Comparison of ENCODE assay signal across 15 cellular contexts in genomic region chr3:72995337-72995736, GRCh38. TPM values are rescaled to one million over a fixed set of nuclear protein-coding genes. Genes with fewer than 3 reads are reported as not detected.
A peak's percentile ranks its signal among the peaks of the same experiment; 100 is the strongest.
DNase-seq lines count a peak whose midpoint lies in the region; ATAC-seq, FAIRE-seq and TF ChIP-seq lines count a peak whose summit lies in the region.
"Had no signal": no experiment of that assay in that cellular context is flagged by ENCODE, and none has a peak within 500 bp of the region (broad histone marks: within the 10 kb centered on the region; RNA-seq: fewer than 3 reads in every experiment).

No MANE protein-coding gene starts in this region.

- H3K56ac ChIP-seq in H1 (replicated peaks; ENCODE audit: insufficient read length, low read depth, low read length), result no peak overlapping the region

- no peak overlapping the region for H3K23ac ChIP-seq in H1 (ENCODE audit: insufficient read length)

- TF ChIP-seq POLR2A in H1 (IDR thresholded peaks at IDR 0.05; ENCODE audit: control extremely low read depth in 1 of 2, low read depth in 2 of 2, low read length in 2 of 2), result no peak

- no peak for DNase-seq in CD8-positive, alpha-beta T cell
- DNase-seq in HFFc6 (no peak), H1 (ENCODE audit: low read depth in 1 of 2, low spot score in 2 of 2) (no peak), nephron progenitor cell (no peak), smooth muscle cell (lab: John Stamatoyannopoulos, UW; ENCODE audit: unreplicated experiment) (no peak), Karpas-422 (no peak), cerebellar nuclear complex (lab: John Stamatoyannopoulos, UW) (no peak)
- DNase-seq: AML-193, DMS153, mesenchymal stem cell, NCI-H446 treated with DMSO at 0.1 percent for 48 hours had no signal

- H3K18ac ChIP-seq in H1 (ENCODE audit: extremely low read depth, low read length), result no peak overlapping the region

- H3K27ac ChIP-seq in CD8-positive, alpha-beta T cell (ENCODE audit: low read depth, low read length), result no peak overlapping the region
- H3K27ac ChIP-seq in H1 (ENCODE audit: low read depth, low read length) (no peak overlapping the region), smooth muscle cell (ENCODE audit: low read depth) (no peak overlapping the region), Karpas-422 (ENCODE audit: low read length) (no peak overlapping the region)

- no peaks in the 10 kb centered on the region for H3K9me3 ChIP-seq in CD8-positive, alpha-beta T cell (ENCODE audit: low read length)
- H3K9me3 ChIP-seq in H1 (ENCODE audit: insufficient read depth in 2 of 2, low read depth in 1 of 2, low read length in 1 of 2) (no peaks in the 10 kb centered on the region), smooth muscle cell (replicated peaks; ENCODE audit: low read depth) (no peaks in the 10 kb centered on the region), Karpas-422 (ENCODE audit: low read length) (no peaks in the 10 kb centered on the region)
- H3K9me3 ChIP-seq: spleen, tibial artery had no signal

- no peak for ATAC-seq in CD8-positive, alpha-beta T cell
- ATAC-seq in GM21367 (IDR thresholded peaks at IDR 0.05; ENCODE audit: unreplicated experiment), result no peak
- ATAC-seq: stimulated activated memory B cell treated with anti-CD40 and anti-IgM and Interleukin-4, amounts not matched to agents 10 μg/mL and 1 μg/mL and 100 μg/mL, for 72 hours had no signal

- TF ChIP-seq RAD21 in H1 (IDR thresholded peaks at IDR 0.05 in 1 of 2, conservative IDR thresholded peaks at IDR 0.05 in 1 of 2; ENCODE audit: low read depth in 2 of 2, low read length in 2 of 2), result no peak

- no peak overlapping the region for H3K4me3 Mint-ChIP-seq in CD8-positive, alpha-beta T cell
- H3K4me3 Mint-ChIP-seq in HFFc6 (0 out of 2 replicates have a peak overlapping the region, but pooled peaks have one; percentile 53), nephron progenitor cell (peak overlapping the region; percentile 73)
- H3K4me3 Mint-ChIP-seq: stimulated activated memory B cell treated with anti-CD40 and anti-IgM and Interleukin-4, amounts not matched to agents 10 μg/mL and 1 μg/mL and 100 μg/mL, for 72 hours had no signal

- H3K36me3 Mint-ChIP-seq in CD8-positive, alpha-beta T cell, result peaks cover 21% of the 10 kb centered on the region
- H3K36me3 Mint-ChIP-seq in HFFc6 (ENCODE audit: low read depth) (peaks cover 19% of the 10 kb centered on the region), nephron progenitor cell (ENCODE audit: low read depth) (peaks cover 17% of the 10 kb centered on the region)

- H3K4me2 ChIP-seq in H1 (ENCODE audit: insufficient read depth in 1 of 2, low read depth in 2 of 2, low read length in 2 of 2) (no peak overlapping the region), smooth muscle cell (no peak overlapping the region), Karpas-422 (ENCODE audit: low read depth, low read length, poor library complexity, severe bottlenecking) (no peak overlapping the region)

- no peak for FAIRE-seq in H1 (lab: Jason Lieb, UNC)

- peak overlapping the region; percentile 90 for H3K27ac Mint-ChIP-seq in CD8-positive, alpha-beta T cell
- H3K27ac Mint-ChIP-seq in HFFc6 (no peak overlapping the region), nephron progenitor cell (no peak overlapping the region)

- peaks cover 7% of the 10 kb centered on the region for H3K36me3 ChIP-seq in CD8-positive, alpha-beta T cell (ENCODE audit: insufficient read depth, low read length)
- H3K36me3 ChIP-seq in H1 (ENCODE audit: control insufficient read depth in 2 of 4, insufficient read depth in 4 of 4, low read length in 3 of 4) (peaks cover 6 to 25% (median 9%) of the 10 kb centered on the region in 4 experiments; a peak in 5 of 8 replicates), smooth muscle cell (ENCODE audit: low read depth) (no peaks in the 10 kb centered on the region), Karpas-422 (ENCODE audit: insufficient read depth, low read length) (peaks cover 22% of the 10 kb centered on the region; the same call in 1 of the 2 replicates)
- H3K36me3 ChIP-seq: tibial artery had no signal

- 0 out of 2 replicates have a peak, but pooled peaks cover 4% of the 10 kb centered on the region for H3K23me2 ChIP-seq in H1 (ENCODE audit: low read depth, low read length)

- H3K9me3 Mint-ChIP-seq in CD8-positive, alpha-beta T cell, result no peaks in the 10 kb centered on the region
- H3K9me3 Mint-ChIP-seq in HFFc6, result no peaks in the 10 kb centered on the region
- H3K9me3 Mint-ChIP-seq in nephron progenitor cell, result no peaks in the 10 kb centered on the region
- H3K9me3 Mint-ChIP-seq: stimulated activated memory B cell treated with anti-CD40 and anti-IgM and Interleukin-4, amounts not matched to agents 10 μg/mL and 1 μg/mL and 100 μg/mL, for 72 hours had no signal

- H2BK20ac ChIP-seq in H1 (ENCODE audit: low read length), result no peak overlapping the region

- no peak overlapping the region for H2AK5ac ChIP-seq in H1 (ENCODE audit: low read depth, low read length)

- peaks cover 26 to 32% of the 10 kb centered on the region in 2 experiments for H3K79me2 ChIP-seq in H1 (ENCODE audit: control insufficient read depth in 1 of 2, insufficient read depth in 2 of 2, low read length in 2 of 2)
- H3K79me2 ChIP-seq in smooth muscle cell (ENCODE audit: low read depth), result no peaks in the 10 kb centered on the region
- H3K79me2 ChIP-seq in Karpas-422 (ENCODE audit: low read length), result peaks cover 35% of the 10 kb centered on the region

- H3K9ac ChIP-seq in H1 (replicated peaks in 1 of 4; ENCODE audit: extremely low read depth in 1 of 4, low read depth in 3 of 4, low read length in 3 of 4) (no peak overlapping the region), smooth muscle cell (ENCODE audit: low read depth) (no peak overlapping the region), Karpas-422 (ENCODE audit: low read length) (no peak overlapping the region)

- 0 out of 2 replicates have a peak overlapping the region, but pooled peaks have one; percentile 41 for H2BK15ac ChIP-seq in H1 (ENCODE audit: low read length)

- intact Hi-C loops in CD8-positive, alpha-beta T cell (cut with DNase I, micrococcal nuclease), result loop anchor here (5.0 to 10.0 kb wide), 3 partner anchors 241 to 1413 kb away; partner anchors contain the start of genes EIF4E3 (in 1 of the 2) and FOXP1 (in 1 of the 2)

- peaks cover 33% of the 10 kb centered on the region for H3K4me1 ChIP-seq in CD8-positive, alpha-beta T cell (ENCODE audit: insufficient read depth, low read length)
- peaks cover 0 to 6% (median 2%) of the 10 kb centered on the region in 4 experiments; a peak in 5 of 7 replicates for H3K4me1 ChIP-seq in H1 (replicated peaks in 1 of 4; ENCODE audit: control insufficient read depth in 3 of 4, insufficient read depth in 4 of 4, low read length in 3 of 4)
- H3K4me1 ChIP-seq in smooth muscle cell (ENCODE audit: low read depth), result peaks cover 29% of the 10 kb centered on the region
- peaks cover 31% of the 10 kb centered on the region for H3K4me1 ChIP-seq in Karpas-422 (ENCODE audit: low read length)

- no peaks in the 10 kb centered on the region for H3K27me3 ChIP-seq in CD8-positive, alpha-beta T cell (ENCODE audit: insufficient read depth, low read length)
- H3K27me3 ChIP-seq in H1 (replicated peaks in 1 of 4; ENCODE audit: control insufficient read depth in 3 of 4, extremely low read depth in 1 of 4, insufficient read depth in 3 of 4, low read length in 3 of 4) (no peaks in the 10 kb centered on the region), smooth muscle cell (ENCODE audit: low read depth) (no peaks in the 10 kb centered on the region), Karpas-422 (ENCODE audit: low read length) (no peaks in the 10 kb centered on the region)
- H3K27me3 ChIP-seq: spleen, tibial artery had no signal

- POLR2A ChIA-PET in CD8-positive, alpha-beta T cell (lab: Charles Lee), result no interaction called here
- POLR2A ChIA-PET in H1 (lab: Charles Lee; ENCODE audit: partially characterized antibody), result interaction anchor here (0.9 to 3.8 kb wide), 7 partner anchors 13 to 61 kb away, joined by 3 to 16 read pairs (median 5); no protein-coding TSS in a partner anchor

- no peak overlapping the region for H2BK120ac ChIP-seq in H1 (replicated peaks; ENCODE audit: low read depth, low read length)

- no peak for TF ChIP-seq EP300 in H1 (IDR thresholded peaks at IDR 0.05; ENCODE audit: borderline replicate concordance in 1 of 2, low read depth in 2 of 2, low read length in 2 of 2)

- WGBS in H1 (ENCODE audit: extremely low coverage in 1 of 2, insufficient coverage in 1 of 2, insufficient read length in 1 of 2, insufficient replicate concordance in 2 of 2, low coverage in 1 of 2, low lambda C conversion rate in 2 of 2, missing lambda C conversion rate in 1 of 2), 2 experiments, result 96% methylated on average over 10 of the region's 10 CpGs; no CpG with 5 or more reads in 1 of the 2 experiments
- WGBS in smooth muscle cell (ENCODE audit: low lambda C conversion rate), result 95% methylated on average over 10 of the region's 10 CpGs

- no peak overlapping the region for H3K4me3 ChIP-seq in CD8-positive, alpha-beta T cell (ENCODE audit: low read depth, low read length)
- H3K4me3 ChIP-seq in H1 (ENCODE audit: extremely low read depth in 1 of 4, insufficient read depth in 2 of 4, low read depth in 3 of 4, low read length in 4 of 4), result no peak overlapping the region
- no peak overlapping the region for H3K4me3 ChIP-seq in smooth muscle cell
- no peak overlapping the region for H3K4me3 ChIP-seq in Karpas-422 (ENCODE audit: low read length)
- H3K4me3 ChIP-seq: tibial artery had no signal

- H2BK12ac ChIP-seq in H1 (ENCODE audit: low read depth, low read length), result no peak overlapping the region

- no peak overlapping the region for H3K4ac ChIP-seq in H1 (replicated peaks; ENCODE audit: insufficient read length, low read depth, low read length)

- peaks cover 32% of the 10 kb centered on the region for H3K4me1 Mint-ChIP-seq in CD8-positive, alpha-beta T cell (ENCODE audit: low read depth)
- H3K4me1 Mint-ChIP-seq in HFFc6 (ENCODE audit: low read depth) (peaks cover 26% of the 10 kb centered on the region), nephron progenitor cell (peaks cover 27% of the 10 kb centered on the region)

- H3K14ac ChIP-seq in H1 (ENCODE audit: insufficient read length), result no peak overlapping the region

- no peak overlapping the region for H4K8ac ChIP-seq in H1 (ENCODE audit: extremely low read depth, insufficient read depth, low read length)

- H2AFZ ChIP-seq in H1 (ENCODE audit: low read length) (0 out of 2 replicates have a peak overlapping the region, but pooled peaks have one; percentile 8), smooth muscle cell (ENCODE audit: low read depth) (no peak overlapping the region), Karpas-422 (ENCODE audit: low read length) (no peak overlapping the region)

- no peak overlapping the region for H2BK5ac ChIP-seq in H1 (ENCODE audit: low read depth, low read length)

- H3F3A ChIP-seq in smooth muscle cell (ENCODE audit: low read depth), result no peaks in the 10 kb centered on the region

- no peaks in the 10 kb centered on the region for H3K27me3 Mint-ChIP-seq in CD8-positive, alpha-beta T cell (ENCODE audit: low read depth)
- H3K27me3 Mint-ChIP-seq in HFFc6 (ENCODE audit: insufficient read depth) (no peaks in the 10 kb centered on the region; the same call in 1 of the 2 replicates), nephron progenitor cell (ENCODE audit: low read depth, poor library complexity) (peaks cover 10% of the 10 kb centered on the region)
- H3K27me3 Mint-ChIP-seq: stimulated activated memory B cell treated with anti-CD40 and anti-IgM and Interleukin-4, amounts not matched to agents 10 μg/mL and 1 μg/mL and 100 μg/mL, for 72 hours had no signal

- no peaks in the 10 kb centered on the region for H3K79me1 ChIP-seq in H1 (ENCODE audit: low read depth, low read length)

- no peak overlapping the region for H4K91ac ChIP-seq in H1 (replicated peaks; ENCODE audit: insufficient read length, low read length)

- H4K5ac ChIP-seq in H1 (ENCODE audit: insufficient read length, low read depth, low read length), result no peak overlapping the region

- peaks cover 15 to 16% of the 10 kb centered on the region in 2 experiments for H4K20me1 ChIP-seq in H1 (replicated peaks in 1 of 2; ENCODE audit: control insufficient read depth in 1 of 2, insufficient read depth in 2 of 2, low read length in 2 of 2)
- H4K20me1 ChIP-seq in smooth muscle cell (ENCODE audit: low read depth), result peaks cover 31% of the 10 kb centered on the region
- peaks cover 34% of the 10 kb centered on the region for H4K20me1 ChIP-seq in Karpas-422 (ENCODE audit: insufficient read depth, low read depth, low read length)

- H3K9me2 ChIP-seq in Karpas-422 (replicated peaks; ENCODE audit: insufficient read depth, low read length), result no peaks in the 10 kb centered on the region

- TF ChIP-seq CTCF in CD8-positive, alpha-beta T cell (IDR thresholded peaks at IDR 0.05), result no peak
- TF ChIP-seq CTCF in HFFc6 (IDR thresholded peaks at IDR 0.05) (no peak), H1 (IDR thresholded peaks at IDR 0.05; ENCODE audit: control extremely low read depth in 1 of 3, insufficient read depth in 1 of 3, low read depth in 1 of 3, low read length in 3 of 3) (no peak), nephron progenitor cell (IDR thresholded peaks at IDR 0.05) (no peak), smooth muscle cell (IDR thresholded peaks at IDR 0.05; ENCODE audit: borderline replicate concordance, insufficient read depth, poor library complexity, severe bottlenecking) (no peak)

- CTCF ChIA-PET in CD8-positive, alpha-beta T cell (lab: Charles Lee), result no interaction called here
- CTCF ChIA-PET in H1 (lab: Charles Lee; ENCODE audit: partially characterized antibody), result interaction anchor here (0.6 kb wide), 1 partner anchor 15 kb away, joined by 5 read pairs; no protein-coding TSS in a partner anchor

RNA-seq across cellular contexts. Expression of gene PPP4R2, which starts 1.3 kb away (rescaled TPM):
- 10 to 100 TPM; 77.7 to 80.4 TPM for total RNA-seq in CD8-positive, alpha-beta T cell
- total RNA-seq in HFFc6 (2021; fragmentation: NEBNext Ultra II Directional; extraction: Animal tissue kit (Norgen Biotek cat#: 25700)), result 10 to 100 TPM; 72.4 to 84.3 (median 79.4) TPM
- 89.9 and 91.9 TPM in 2 replicates for total RNA-seq in H1 (2021; fragmentation: NEBNext Ultra II Directional; extraction: Animal tissue kit (Norgen Biotek cat#: 25700))
- polyA plus RNA-seq in H1 (2011; rRNA removed) (4.5 and 11.5 TPM in 2 replicates), smooth muscle cell (34.6 and 44.0 TPM in 2 replicates)
- polyA plus RNA-seq in H1 (2011; cell fraction: cytosol; rRNA removed), result 14.8 TPM
- 4.4 TPM for polyA plus RNA-seq in H1 (2011; cell fraction: nucleus; rRNA removed)
- polyA plus RNA-seq in H1 (2012, experiment 1 of 2), result 37.3 to 80.4 TPM (median 43.7 TPM) in 4 replicates
- 2.4 TPM for polyA plus RNA-seq in H1 (2012, experiment 2 of 2)
- polyA plus RNA-seq in H1 (2013, experiment 1 of 2), result 29.1 TPM
- polyA plus RNA-seq in H1 (2013, experiment 2 of 2), result 26.7 TPM
- 12.9 and 13.9 TPM in 2 replicates for polyA minus RNA-seq in H1 (2011; rRNA and poly(A)+ RNA removed)
- 22.4 TPM for polyA minus RNA-seq in H1 (2011; cell fraction: cytosol; rRNA and poly(A)+ RNA removed)
- polyA minus RNA-seq in H1 (2011; cell fraction: nucleus; rRNA and poly(A)+ RNA removed), result 30.7 TPM
- 52.2 and 84.1 TPM in 2 replicates for total RNA-seq in smooth muscle cell
- 39.3 and 61.5 TPM in 2 replicates for total RNA-seq in Karpas-422 (2014; rRNA removed; shearing (Covaris generic); ENCODE audit: low replicate concordance)
